Comparison of ENCODE assay signal across 14 cellular contexts in the genomic region with DNA sequence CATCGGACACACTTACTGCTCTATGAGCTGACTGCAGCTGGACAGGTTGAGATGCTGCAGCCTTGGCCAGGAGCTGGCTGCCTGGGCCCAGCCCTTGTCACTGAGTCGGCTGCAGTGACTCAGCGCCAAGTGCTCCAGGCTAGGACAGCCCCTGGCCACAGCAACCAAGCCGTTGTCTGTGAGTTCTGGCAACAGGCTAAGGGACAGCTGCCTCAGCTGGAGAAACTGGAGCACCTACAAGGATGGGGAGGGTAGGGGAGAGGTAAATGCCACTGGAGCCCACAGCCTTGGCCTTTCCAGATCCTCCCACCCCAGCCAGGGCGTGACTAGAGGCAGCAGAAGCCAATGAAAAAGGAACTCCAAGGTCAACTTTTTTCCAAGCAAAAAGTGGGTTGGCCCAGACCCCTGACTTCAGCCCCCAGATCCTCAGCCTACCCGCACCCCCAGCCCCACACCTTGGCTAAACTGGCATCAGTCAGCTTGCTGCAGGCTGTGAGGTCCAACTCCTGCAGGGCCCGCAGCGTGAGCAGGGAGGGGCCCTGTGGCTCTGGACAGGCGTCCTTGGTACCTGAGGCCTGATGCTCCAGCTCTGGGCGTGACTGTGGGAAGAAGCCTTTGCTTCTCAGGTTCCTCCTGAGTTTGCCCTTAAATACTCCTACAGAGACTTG. TPM values are rescaled to one million over a fixed set of nuclear protein-coding genes. Genes with fewer than 3 reads are reported as not detected.
DNase-seq lines count a peak whose midpoint lies in the region; ATAC-seq, FAIRE-seq and TF ChIP-seq lines count a peak whose summit lies in the region.
"Had no signal": no experiment of that assay in that cellular context is flagged by ENCODE, and none has a peak within 500 bp of the region (broad histone marks: within the 10 kb centered on the region; RNA-seq: fewer than 3 reads in every experiment).

No MANE protein-coding gene starts in this region.

- H3K4ac ChIP-seq in H9 (ENCODE audit: low read depth, low read length), result no peak overlapping the region

- H3K9ac ChIP-seq in H9 (ENCODE audit: extremely low read depth, insufficient read length, low read length), result no peak overlapping the region
- no peak overlapping the region for H3K9ac ChIP-seq in SK-N-SH

- H3K27me3 Mint-ChIP-seq in H9 (ENCODE audit: low read depth), result peaks cover 18% of the 10 kb centered on the region
- H3K27me3 Mint-ChIP-seq: activated CD4-positive, alpha-beta memory T cell treated with anti-CD3 and anti-CD28 coated beads for 36 hours had no signal

- H2BK120ac ChIP-seq in H9 (ENCODE audit: low read depth, low read length, poor library complexity, severe bottlenecking), result no peak overlapping the region

- ATAC-seq in foreskin keratinocyte (peak; percentile 57), GM18870 (IDR thresholded peaks at IDR 0.05; ENCODE audit: unreplicated experiment) (no peak)

- FAIRE-seq in small intestine (lab: Jason Lieb, UNC), result no peak

- no peak overlapping the region for H3K18ac ChIP-seq in H9 (ENCODE audit: insufficient read length, low read depth, low read length)

- H3K79me2 ChIP-seq in H9 (ENCODE audit: insufficient read depth, low read length) (no peaks in the 10 kb centered on the region), SK-N-SH (ENCODE audit: insufficient read depth) (no peaks in the 10 kb centered on the region)

- H3K9me2 ChIP-seq in SK-N-SH, result no peaks in the 10 kb centered on the region

- no peak overlapping the region for H2BK5ac ChIP-seq in H9 (ENCODE audit: insufficient read length, low read length)

- no peak overlapping the region for H3K23ac ChIP-seq in H9 (ENCODE audit: insufficient read length, low read depth, low read length)

- no peak for TF ChIP-seq EP300 in SK-N-SH (IDR thresholded peaks at IDR 0.05; ENCODE audit: borderline replicate concordance in 1 of 2, low read depth in 1 of 2, low read length in 1 of 2)

- H3K27ac ChIP-seq in H9 (ENCODE audit: insufficient read length, low read depth, low read length) (no peak overlapping the region), SK-N-SH (ENCODE audit: low read depth in 2 of 2, low read length in 1 of 2) (peak overlapping the region in 1 of 2 experiments; percentile 30; a peak in 1 of 4 replicates), foreskin keratinocyte (no peak overlapping the region), small intestine (ENCODE audit: low read depth in 1 of 2, low read length in 1 of 2) (no peak overlapping the region)
- H3K27ac ChIP-seq: neutrophil had no signal

- no peak overlapping the region for H3K27ac Mint-ChIP-seq in H9
- H3K27ac Mint-ChIP-seq: activated CD4-positive, alpha-beta memory T cell treated with anti-CD3 and anti-CD28 coated beads for 36 hours; T-helper 1 cell treated with Interleukin-12 subunit alpha and Interleukin-12 subunit beta and Interleukin-4 antibody, amounts not matched to agents 30 μg/mL and 1 μg/mL, for 36 hours had no signal

- no CpG with 5 or more reads among the region's 10 CpGs for WGBS in H9 (ENCODE audit: extremely low coverage, insufficient read length, low lambda C conversion rate)
- WGBS in SK-N-SH (ENCODE audit: low lambda C conversion rate), result 77% methylated on average over 8 of the region's 10 CpGs
- 65 to 81% (median 78%) methylated on average over 10 of the region's 10 CpGs for WGBS in small intestine, 3 donors

- POLR2A ChIA-PET in SK-N-SH (lab: Yijun Ruan, JAX), result interaction anchor here (1.0 to 4.0 kb wide), 5 partner anchors 8 to 19 kb away, joined by 4 to 21 read pairs (median 8); partner anchors contain the start of gene TMEM208

- H3K9me3 Mint-ChIP-seq in H9, result no peaks in the 10 kb centered on the region
- H3K9me3 Mint-ChIP-seq: activated CD4-positive, alpha-beta memory T cell treated with anti-CD3 and anti-CD28 coated beads for 36 hours; T-helper 1 cell treated with Interleukin-12 subunit alpha and Interleukin-12 subunit beta and Interleukin-4 antibody, amounts not matched to agents 30 μg/mL and 1 μg/mL, for 36 hours had no signal

- no peak overlapping the region for H3K4me3 Mint-ChIP-seq in H9
- H3K4me3 Mint-ChIP-seq: activated CD4-positive, alpha-beta memory T cell treated with anti-CD3 and anti-CD28 coated beads for 36 hours; T-helper 1 cell treated with Interleukin-12 subunit alpha and Interleukin-12 subunit beta and Interleukin-4 antibody, amounts not matched to agents 30 μg/mL and 1 μg/mL, for 36 hours had no signal

- peaks cover 0 to 12% of the 10 kb centered on the region in 2 experiments for H3K36me3 ChIP-seq in SK-N-SH (replicated peaks in 1 of 2; ENCODE audit: control insufficient read depth in 1 of 2, insufficient read depth in 2 of 2, low read length in 1 of 2)
- H3K36me3 ChIP-seq in small intestine (ENCODE audit: control insufficient read depth in 2 of 2, insufficient read depth in 2 of 2, low read length in 2 of 2), result peaks cover 2 to 10% of the 10 kb centered on the region in 2 donors

- no peak for TF ChIP-seq RAD21 in SK-N-SH (IDR thresholded peaks at IDR 0.05; ENCODE audit: low read length)

- no peak overlapping the region for H2AK5ac ChIP-seq in H9 (ENCODE audit: insufficient read length, low read length)

- H3K4me2 ChIP-seq in H9 (ENCODE audit: insufficient read depth, insufficient read length, low read length) (no peak overlapping the region), SK-N-SH (no peak overlapping the region)

- DNase-seq in AG08395 (ENCODE audit: low spot score), result peak; percentile 84
- DNase-seq in H9, result no peak
- DNase-seq in SK-N-SH, result peak; percentile 34
- peak; percentile 7 to 34 for DNase-seq in foreskin keratinocyte
- DNase-seq in KG1 (lab: John Stamatoyannopoulos, UW), result no peak
- DNase-seq in NCI-H510A treated with DMSO at 0.1 percent for 48 hours (lab: John Stamatoyannopoulos, UW), result no peak
- no peak for DNase-seq in small intestine
- DNase-seq: activated CD4-positive, alpha-beta memory T cell treated with anti-CD3 and anti-CD28 coated beads for 36 hours; activated naive CD4-positive, alpha-beta T cell treated with Interleukin-2 at 50 U/mL for 16 hours; NCI-H187; stimulated activated CD8-positive, alpha-beta memory T cell treated with anti-CD3 and anti-CD28 coated beads, Interleukin-4, amount 100 ng/mL, for 48 hours had no signal

- H3K14ac ChIP-seq in H9 (ENCODE audit: insufficient read depth, low read length), result 0 out of 2 replicates have a peak overlapping the region, but pooled peaks have one; percentile 6

- H3K56ac ChIP-seq in H9 (ENCODE audit: insufficient read length, low read depth, low read length), result no peak overlapping the region

- peaks cover 0 to 4% (median 0%) of the 10 kb centered on the region in 3 experiments; a peak in 2 of 7 replicates for H3K36me3 Mint-ChIP-seq in H9 (ENCODE audit: insufficient read depth in 1 of 3, low read depth in 3 of 3)
- H3K36me3 Mint-ChIP-seq: activated CD4-positive, alpha-beta memory T cell treated with anti-CD3 and anti-CD28 coated beads for 36 hours had no signal

- H3K4me3 ChIP-seq in SK-N-SH (ENCODE audit: low read depth in 2 of 2, low read length in 1 of 2) (no peak overlapping the region), small intestine (ENCODE audit: low read depth in 1 of 2, low read length in 2 of 2) (no peak overlapping the region)

- no peak overlapping the region for H4K91ac ChIP-seq in H9 (ENCODE audit: insufficient read length, low read depth, low read length)

- H4K5ac ChIP-seq in H9 (ENCODE audit: insufficient read length, low read depth, low read length), result no peak overlapping the region

- TF ChIP-seq CTCF in H9 (conservative IDR thresholded peaks at IDR 0.05) (no peak), SK-N-SH (IDR thresholded peaks at IDR 0.05) (no peak), foreskin keratinocyte (conservative IDR thresholded peaks at IDR 0.05) (no peak)

- no peak overlapping the region for H2BK15ac ChIP-seq in H9 (ENCODE audit: low read depth, low read length)

- H3K27me3 ChIP-seq in H9 (ENCODE audit: insufficient read depth, low read length) (no peaks in the 10 kb centered on the region; the same call in 1 of the 2 replicates), SK-N-SH (ENCODE audit: insufficient read depth) (no peaks in the 10 kb centered on the region), foreskin keratinocyte (no peaks in the 10 kb centered on the region), small intestine (ENCODE audit: control insufficient read depth in 2 of 2, insufficient read depth in 2 of 2, low read length in 2 of 2) (no peaks in the 10 kb centered on the region)
- H3K27me3 ChIP-seq: neutrophil had no signal

- H4K8ac ChIP-seq in H9 (replicated peaks; ENCODE audit: insufficient read length, low read depth, low read length), result no peak overlapping the region

- CTCF ChIA-PET in SK-N-SH (lab: Yijun Ruan, JAX), result interaction anchor here (0.6 to 1.4 kb wide), 6 partner anchors 10 to 190 kb away, joined by 3 to 5 read pairs (median 4); partner anchors contain the start of gene TMEM208

- no peaks in the 10 kb centered on the region for H3K79me1 ChIP-seq in H9 (ENCODE audit: insufficient read depth, low read depth, low read length, poor library complexity, severe bottlenecking)

- peaks cover 10 to 12% of the 10 kb centered on the region in 2 experiments; a peak in 3 of 4 replicates for H3K4me1 Mint-ChIP-seq in H9

- no peaks in the 10 kb centered on the region for H3K23me2 ChIP-seq in H9 (ENCODE audit: insufficient read length, low read depth, low read length, poor library complexity, severe bottlenecking)

- H3F3A ChIP-seq in SK-N-SH (replicated peaks; ENCODE audit: insufficient read depth), result peaks cover 4% of the 10 kb centered on the region

- H3K9me3 ChIP-seq in H9 (ENCODE audit: control insufficient read depth, low read depth, low read length), result no peaks in the 10 kb centered on the region
- H3K9me3 ChIP-seq in SK-N-SH, result no peaks in the 10 kb centered on the region
- no peaks in the 10 kb centered on the region for H3K9me3 ChIP-seq in small intestine (ENCODE audit: control insufficient read depth, low read depth)
- H3K9me3 ChIP-seq: neutrophil had no signal

- H3K4me1 ChIP-seq in H9 (ENCODE audit: insufficient read depth, low read length) (no peaks in the 10 kb centered on the region), SK-N-SH (ENCODE audit: control insufficient read depth in 1 of 2, insufficient read depth in 2 of 2, low read depth in 1 of 2, low read length in 1 of 2) (peaks cover 8 to 11% of the 10 kb centered on the region in 2 experiments; a peak in 2 of 4 replicates), foreskin keratinocyte (peaks cover 17% of the 10 kb centered on the region), small intestine (ENCODE audit: control insufficient read depth in 2 of 2, insufficient read depth in 1 of 2, low read depth in 1 of 2, low read length in 1 of 2) (no peaks in the 10 kb centered on the region)

- H3T11ph ChIP-seq in H9 (ENCODE audit: low read length), result no peak overlapping the region

- H2BK20ac ChIP-seq in H9 (ENCODE audit: low read depth, low read length, poor library complexity, severe bottlenecking), result no peak overlapping the region

- H2BK12ac ChIP-seq in H9 (ENCODE audit: insufficient read length, low read depth, low read length), result no peak overlapping the region

- no peak overlapping the region for H2AFZ ChIP-seq in H9 (ENCODE audit: low read length)
- no peak overlapping the region for H2AFZ ChIP-seq in SK-N-SH (ENCODE audit: low read depth)

- H4K20me1 ChIP-seq in H9 (ENCODE audit: control insufficient read depth, insufficient read depth, insufficient read length) (no peaks in the 10 kb centered on the region), SK-N-SH (ENCODE audit: insufficient read depth) (no peaks in the 10 kb centered on the region)

RNA-seq across cellular contexts. Expression of gene ELMO3, which starts 9.1 kb away (rescaled TPM):
- 8.6 and 9.1 TPM in 2 replicates for total RNA-seq in H9 (2021)
- 2.3 and 3.1 TPM in 2 replicates for polyA plus RNA-seq in SK-N-SH (2012; rRNA removed)
- 0.58 and 0.90 TPM in 2 replicates for polyA plus RNA-seq in SK-N-SH (2012; cell fraction: cytosol; rRNA removed)
- 20.1 and 23.3 TPM in 2 replicates for polyA plus RNA-seq in SK-N-SH (2012; cell fraction: nucleus; rRNA removed)
- 35.7 and 41.2 TPM in 2 replicates for total RNA-seq in foreskin keratinocyte
- 38.6 and 46.7 TPM in 2 replicates for polyA plus RNA-seq in foreskin keratinocyte
- 100 to 1,000 TPM in 1 of 3 donors, 10 to 100 TPM in 2; 36.3 to 101 (median 89.7) TPM for polyA plus RNA-seq in small intestine

RNA-seq across cellular contexts. Expression of gene E2F4, which starts 16.0 kb away (rescaled TPM):
- total RNA-seq in H9 (2021), result 109 and 116 TPM in 2 replicates
- polyA plus RNA-seq in SK-N-SH (2012; rRNA removed), result 168 and 210 TPM in 2 replicates
- 67.3 and 95.5 TPM in 2 replicates for polyA plus RNA-seq in SK-N-SH (2012; cell fraction: cytosol; rRNA removed)
- polyA plus RNA-seq in SK-N-SH (2012; cell fraction: nucleus; rRNA removed), result 745 and 747 TPM in 2 replicates
- 94.1 and 96.9 TPM in 2 replicates for total RNA-seq in foreskin keratinocyte
- 74.1 and 82.2 TPM in 2 replicates for polyA plus RNA-seq in foreskin keratinocyte
- 10 to 100 TPM; 48.6 to 63.7 (median 58.4) TPM for polyA plus RNA-seq in small intestine

RNA-seq across cellular contexts. Expression of gene EXOC3L1, which starts 18.1 kb away (rescaled TPM):
- total RNA-seq in H9 (2021), result 3.1 and 3.3 TPM in 2 replicates
- 0.46 and 0.83 TPM in 2 replicates for polyA plus RNA-seq in SK-N-SH (2012; rRNA removed)
- 0.22 and 0.26 TPM in 2 replicates for polyA plus RNA-seq in SK-N-SH (2012; cell fraction: cytosol; rRNA removed)
- 1.8 and 3.1 TPM in 2 replicates for polyA plus RNA-seq in SK-N-SH (2012; cell fraction: nucleus; rRNA removed)
- not detected in 2 replicates for total RNA-seq in foreskin keratinocyte
- 0.13 TPM in 1 of 2 replicates, not detected in the other for polyA plus RNA-seq in foreskin keratinocyte
- 1 to 10 TPM; 4.9 to 7.9 (median 7.0) TPM for polyA plus RNA-seq in small intestine
- total RNA-seq: activated CD4-positive, alpha-beta memory T cell treated with anti-CD3 and anti-CD28 coated beads for 36 hours had no signal

RNA-seq across cellular contexts. Expression of gene TMEM208, which starts 18.9 kb away (rescaled TPM):
- total RNA-seq in H9 (2021), result 42.6 and 43.3 TPM in 2 replicates
- polyA plus RNA-seq in SK-N-SH (2012; rRNA removed), result 98.2 and 130 TPM in 2 replicates
- polyA plus RNA-seq in SK-N-SH (2012; cell fraction: cytosol; rRNA removed), result 85.0 and 109 TPM in 2 replicates
- polyA plus RNA-seq in SK-N-SH (2012; cell fraction: nucleus; rRNA removed), result 101 TPM in 2 replicates
- total RNA-seq in foreskin keratinocyte, result 41.4 and 48.3 TPM in 2 replicates
- polyA plus RNA-seq in foreskin keratinocyte, result 80.0 and 90.7 TPM in 2 replicates
- 100 to 1,000 TPM in 2 of 3 donors, 10 to 100 TPM in 1; 83.2 to 153 (median 121) TPM for polyA plus RNA-seq in small intestine

RNA-seq across cellular contexts. Expression of gene MATCAP1, which starts 24.2 kb away (rescaled TPM):
- total RNA-seq in H9 (2021) (42.1 and 51.2 TPM in 2 replicates), foreskin keratinocyte (10.0 and 11.0 TPM in 2 replicates)
- polyA plus RNA-seq in SK-N-SH (2012; rRNA removed) (68.5 and 83.5 TPM in 2 replicates), foreskin keratinocyte (6.9 and 8.7 TPM in 2 replicates), small intestine (10 to 100 TPM; 15.7 to 19.0 (median 18.2) TPM)
- polyA plus RNA-seq in SK-N-SH (2012; cell fraction: cytosol; rRNA removed), result 9.5 and 20.4 TPM in 2 replicates
- polyA plus RNA-seq in SK-N-SH (2012; cell fraction: nucleus; rRNA removed), result 409 and 450 TPM in 2 replicates

Comparison
In these comparisons a context has a peak if more than half of its experiments do, and no peak if none do; other contexts are left out.
1. DNase-seq: peak in AG08395 (single experiment), SK-N-SH (single experiment) and foreskin keratinocyte (2 of 2); none in H9 (single experiment), KG1 (single experiment), NCI-H510A treated with DMSO at 0.1 percent for 48 hours (single experiment) and small intestine (single experiment).